ENCODE assay signal across 1 cellular context in the genomic region with DNA sequence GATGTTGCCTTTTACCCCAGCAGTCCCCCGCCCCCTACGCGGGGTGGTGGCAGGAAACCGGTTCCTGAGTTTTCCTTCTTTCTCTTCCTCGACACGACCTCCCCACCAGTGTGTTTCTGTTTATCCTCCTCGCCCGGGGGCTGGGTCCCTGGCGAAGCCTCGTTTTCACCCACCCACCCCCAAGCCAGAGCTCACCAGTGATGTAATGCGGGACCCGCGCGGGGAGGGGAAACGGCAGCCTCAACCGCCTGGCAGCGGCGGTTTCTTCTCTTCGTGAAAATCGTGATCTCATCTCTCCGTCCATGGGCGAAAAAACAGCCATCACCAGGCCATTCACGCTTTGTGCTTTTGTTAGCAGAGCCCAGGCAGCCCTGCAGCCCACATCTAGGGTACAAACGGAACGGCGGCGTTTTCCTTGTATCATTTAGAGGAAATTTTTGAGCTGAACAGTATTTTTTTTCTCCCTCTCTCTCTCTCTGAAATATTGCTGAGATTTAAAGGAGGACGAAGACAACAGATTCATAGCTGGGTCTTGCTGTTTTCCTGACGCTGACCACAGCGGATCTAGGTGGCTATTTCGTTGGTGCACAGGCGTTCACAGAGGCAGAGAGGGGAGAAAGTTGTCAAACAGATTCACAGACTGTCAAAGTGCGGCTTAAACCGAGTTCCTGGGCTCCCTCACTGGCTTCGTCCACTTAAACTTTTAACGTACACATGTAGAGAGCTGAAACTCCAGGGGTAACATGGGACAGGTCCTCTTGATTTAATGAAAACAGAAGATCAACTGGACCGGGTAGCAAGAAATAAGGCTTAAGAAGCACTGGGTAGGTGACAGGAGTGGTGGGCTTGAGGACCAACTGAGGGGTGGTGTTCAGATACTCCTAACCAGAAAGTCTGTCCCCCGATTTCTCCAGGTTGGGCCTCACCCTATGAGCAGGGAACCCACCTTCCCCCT.
A peak's percentile ranks its signal among the peaks of the same experiment; 100 is the strongest.
TF ChIP-seq lines count a peak whose summit lies in the region.

No MANE protein-coding gene starts in this region.

TF ChIP-seq in GM12878, 131 proteins besides CTCF, POLR2A, EP300 and RAD21 (continued from another document):
- TF ChIP-seq, protein P1, sequence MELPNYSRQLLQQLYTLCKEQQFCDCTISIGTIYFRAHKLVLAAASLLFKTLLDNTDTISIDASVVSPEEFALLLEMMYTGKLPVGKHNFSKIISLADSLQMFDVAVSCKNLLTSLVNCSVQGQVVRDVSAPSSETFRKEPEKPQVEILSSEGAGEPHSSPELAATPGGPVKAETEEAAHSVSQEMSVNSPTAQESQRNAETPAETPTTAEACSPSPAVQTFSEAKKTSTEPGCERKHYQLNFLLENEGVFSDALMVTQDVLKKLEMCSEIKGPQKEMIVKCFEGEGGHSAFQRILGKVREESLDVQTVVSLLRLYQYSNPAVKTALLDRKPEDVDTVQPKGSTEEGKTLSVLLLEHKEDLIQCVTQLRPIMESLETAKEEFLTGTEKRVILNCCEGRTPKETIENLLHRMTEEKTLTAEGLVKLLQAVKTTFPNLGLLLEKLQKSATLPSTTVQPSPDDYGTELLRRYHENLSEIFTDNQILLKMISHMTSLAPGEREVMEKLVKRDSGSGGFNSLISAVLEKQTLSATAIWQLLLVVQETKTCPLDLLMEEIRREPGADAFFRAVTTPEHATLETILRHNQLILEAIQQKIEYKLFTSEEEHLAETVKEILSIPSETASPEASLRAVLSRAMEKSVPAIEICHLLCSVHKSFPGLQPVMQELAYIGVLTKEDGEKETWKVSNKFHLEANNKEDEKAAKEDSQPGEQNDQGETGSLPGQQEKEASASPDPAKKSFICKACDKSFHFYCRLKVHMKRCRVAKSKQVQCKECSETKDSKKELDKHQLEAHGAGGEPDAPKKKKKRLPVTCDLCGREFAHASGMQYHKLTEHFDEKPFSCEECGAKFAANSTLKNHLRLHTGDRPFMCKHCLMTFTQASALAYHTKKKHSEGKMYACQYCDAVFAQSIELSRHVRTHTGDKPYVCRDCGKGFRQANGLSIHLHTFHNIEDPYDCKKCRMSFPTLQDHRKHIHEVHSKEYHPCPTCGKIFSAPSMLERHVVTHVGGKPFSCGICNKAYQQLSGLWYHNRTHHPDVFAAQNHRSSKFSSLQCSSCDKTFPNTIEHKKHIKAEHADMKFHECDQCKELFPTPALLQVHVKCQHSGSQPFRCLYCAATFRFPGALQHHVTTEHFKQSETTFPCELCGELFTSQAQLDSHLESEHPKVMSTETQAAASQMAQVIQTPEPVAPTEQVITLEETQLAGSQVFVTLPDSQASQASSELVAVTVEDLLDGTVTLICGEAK (IDR thresholded peaks at IDR 0.05; ENCODE audit: borderline replicate concordance): no peak
- TF ChIP-seq CBFB (IDR thresholded peaks at IDR 0.05; ENCODE audit: low read depth) (no peak), RUNX3 (IDR thresholded peaks at IDR 0.05; ENCODE audit: low read length) (peak; percentile 16; the same call in 1 of the 2 replicates)
